ENCODE assay signal across 8 cellular contexts in genomic region chr1:20786310-20787099, GRCh38. TPM values are rescaled to one million over a fixed set of nuclear protein-coding genes. Genes with fewer than 3 reads are reported as not detected.
DNase-seq lines count a peak whose midpoint lies in the region; ATAC-seq, FAIRE-seq and TF ChIP-seq lines count a peak whose summit lies in the region.

No MANE protein-coding gene starts in this region.

- no peaks in the 10 kb centered on the region for H3K9me3 Mint-ChIP-seq in dendritic cell treated with granulocyte-macrophage colony-stimulating factor and Interleukin-4, amounts not matched to agents 40 ng/mL and 50 ng/mL, for 4 days

- peak; percentile 72 for ATAC-seq in GM19372 (IDR thresholded peaks at IDR 0.05; ENCODE audit: low read depth, unreplicated experiment)
- peak; percentile 73 for ATAC-seq in HG03521 (IDR thresholded peaks at IDR 0.05; ENCODE audit: unreplicated experiment)
- peak; percentile 80 for ATAC-seq in HepG2

- H3K27ac ChIP-seq in HepG2 (ENCODE audit: extremely low read length, insufficient read depth, low read length), result peak overlapping the region; percentile 99

- TF ChIP-seq EP300 in HepG2 (IDR thresholded peaks at IDR 0.05; ENCODE audit: low read depth in 2 of 2, low read length in 2 of 2), result no peak
- TF ChIP-seq EP300 in HepG2 (CRISPR knock-in tag; IDR thresholded peaks at IDR 0.05; ENCODE audit: borderline replicate concordance), result no peak

- TF ChIP-seq POLR2A in HepG2 (IDR thresholded peaks at IDR 0.05; ENCODE audit: insufficient read depth in 1 of 2, low read depth in 2 of 2, low read length in 2 of 2), result peak; percentile 67 to 86

- H3K9ac ChIP-seq in HepG2 (ENCODE audit: insufficient read depth, low read depth, low read length), result peak overlapping the region; percentile 91

- peak; percentile 64 for TF ChIP-seq RAD21 in HepG2 (CRISPR knock-in tag; IDR thresholded peaks at IDR 0.05)

- in situ Hi-C loops in HepG2 (cut with HindIII; ENCODE audit: extremely low pct_ligation_motif_present, low pct_unique_long_range_greater_than_20kb), result no loop called here

- no peak overlapping the region for H2AFZ ChIP-seq in HepG2 (ENCODE audit: low read length)

- peak overlapping the region; percentile 80 for H3K4me2 ChIP-seq in HepG2 (ENCODE audit: low read depth, low read length)

- BruUV-seq in HepG2 (replicated peaks; lab: Mats Ljungman, UMichigan), result no TSS peak

- H3K4me1 Mint-ChIP-seq in dendritic cell treated with granulocyte-macrophage colony-stimulating factor and Interleukin-4, amounts not matched to agents 40 ng/mL and 50 ng/mL, for 4 days (ENCODE audit: low read depth), result peaks cover 31% of the 10 kb centered on the region

- POLR2A ChIA-PET in HepG2 (lab: Yijun Ruan, JAX), result interaction anchor here (0.5 to 2.2 kb wide), 31 partner anchors 9 to 650 kb away, joined by 3 to 19 read pairs (median 4); partner anchors contain the start of genes CDA, DDOST, FAM43B and KIF17

- peaks cover 39% of the 10 kb centered on the region for H4K20me1 ChIP-seq in HepG2 (ENCODE audit: insufficient read depth, low read length)

- peaks cover 47% of the 10 kb centered on the region for H3K79me2 ChIP-seq in HepG2 (ENCODE audit: insufficient read depth, low read length)

- peak overlapping the region; percentile 96 for H3K27ac Mint-ChIP-seq in dendritic cell treated with granulocyte-macrophage colony-stimulating factor and Interleukin-4, amounts not matched to agents 40 ng/mL and 50 ng/mL, for 4 days

- H3K36me3 Mint-ChIP-seq in dendritic cell treated with granulocyte-macrophage colony-stimulating factor and Interleukin-4, amounts not matched to agents 40 ng/mL and 50 ng/mL, for 4 days (ENCODE audit: low read depth), result peaks cover 14% of the 10 kb centered on the region

- H3K4me3 ChIP-seq in HepG2 (replicated peaks in 1 of 3; ENCODE audit: insufficient read depth in 1 of 3, low read depth in 2 of 3, low read length in 3 of 3), result peak overlapping the region; percentile 88 to 99 (median 92)

- TF ChIP-seq CTCF in HepG2 (CRISPR knock-in tag; IDR thresholded peaks at IDR 0.05), result 0 out of 2 replicates have a peak, but pooled peaks have one; percentile 15

- H3K27me3 Mint-ChIP-seq in dendritic cell treated with granulocyte-macrophage colony-stimulating factor and Interleukin-4, amounts not matched to agents 40 ng/mL and 50 ng/mL, for 4 days, result no peaks in the 10 kb centered on the region

- CTCF ChIA-PET in HepG2 (lab: Yijun Ruan, JAX; ENCODE audit: low intra/inter-chr PET ratio, low total read pairs), result no interaction called here

- H3K27me3 ChIP-seq in HepG2 (ENCODE audit: control insufficient read depth in 1 of 2, insufficient read depth in 2 of 2, low read length in 2 of 2), result no peaks in the 10 kb centered on the region; a peak in 1 of 5 replicates

- DNase-seq in C1 segment of cervical spinal cord (lab: John Stamatoyannopoulos, UW) (peak; percentile 58 to 99 (median 92)), NCI-H69 (lab: John Stamatoyannopoulos, UW) (peak; percentile 96), HepG2 (ENCODE audit: low spot score) (peak; percentile 95)
- peak; percentile 90 to 93 for DNase-seq in activated CD4-positive, alpha-beta T cell treated with anti-CD3 and anti-CD28 coated beads, Interleukin-2, amount 50 U/mL, for 24 hours (ENCODE audit: low read depth in 1 of 2, low spot score in 1 of 2)
- peak; percentile 94 to 96 for DNase-seq in stimulated activated CD4-positive, alpha-beta T cell treated with anti-CD3 and anti-CD28 coated beads, Interleukin-2, amount 100 ng/mL, for 48 hours

- FAIRE-seq in HepG2 (lab: Jason Lieb, UNC), result no peak

- WGBS in HepG2 (ENCODE audit: low lambda C conversion rate), result 1% methylated on average over 14 of the region's 105 CpGs

- intact Hi-C loops in dendritic cell treated with granulocyte-macrophage colony-stimulating factor and Interleukin-4, amounts not matched to agents 40 ng/mL and 50 ng/mL, for 4 days (cut with micrococcal nuclease), result no loop called here
- intact Hi-C loops in HepG2 (cut with micrococcal nuclease; ENCODE audit: unreplicated experiment), result loop anchor here (10.0 kb wide), 1 partner anchor 108 kb away; no protein-coding TSS in a partner anchor

- H3K36me3 ChIP-seq in HepG2 (replicated peaks in 1 of 2; ENCODE audit: control insufficient read depth in 1 of 2, insufficient read depth in 2 of 2, low read length in 2 of 2), result peaks cover 0 to 3% of the 10 kb centered on the region in 2 experiments; a peak in 1 of 5 replicates

- no peaks in the 10 kb centered on the region for H3K9me3 ChIP-seq in HepG2 (ENCODE audit: low read length)

- H3K4me3 Mint-ChIP-seq in dendritic cell treated with granulocyte-macrophage colony-stimulating factor and Interleukin-4, amounts not matched to agents 40 ng/mL and 50 ng/mL, for 4 days, result peak overlapping the region; percentile 100

- H3K4me1 ChIP-seq in HepG2 (ENCODE audit: insufficient read depth, low read length), result peaks cover 41% of the 10 kb centered on the region

TF ChIP-seq in HepG2, 621 proteins besides CTCF, POLR2A, EP300 and RAD21 (continues in another document):
- TF ChIP-seq ZNF790 (CRISPR knock-in tag; IDR thresholded peaks at IDR 0.05; ENCODE audit: borderline replicate concordance) (peak; percentile 43; the same call in 1 of the 2 replicates), ZNF678 (CRISPR knock-in tag; IDR thresholded peaks at IDR 0.05) (no peak), NFE2L2 (IDR thresholded peaks at IDR 0.05; ENCODE audit: low read length) (no peak), MTF2 (CRISPR knock-in tag; IDR thresholded peaks at IDR 0.05; ENCODE audit: borderline replicate concordance) (no peak; the same call in 1 of the 2 replicates), HNRNPK (IDR thresholded peaks at IDR 0.05; ENCODE audit: low read depth, low read length, poor library complexity, severe bottlenecking) (peak; percentile 85), ZNF567 (CRISPR knock-in tag; IDR thresholded peaks at IDR 0.05; ENCODE audit: borderline replicate concordance) (0 out of 2 replicates have a peak, but pooled peaks have one; percentile 36)

RNA-seq across cellular contexts. Expression of gene HP1BP3, which starts 0.6 kb away (rescaled TPM):
- total RNA-seq in HepG2 (2016; rRNA removed; fragmentation: Illumina TruSeq; extraction: Trizol), result 137 and 163 TPM in 2 replicates
- total RNA-seq in HepG2 (2016; cell fraction: cytosol; rRNA removed; fragmentation: Illumina TruSeq; extraction: Trizol; ENCODE audit: low read depth), result 199 and 242 TPM in 2 replicates
- 127 and 136 TPM in 2 replicates for total RNA-seq in HepG2 (2016; cell fraction: insoluble cytoplasmic fraction; rRNA removed; fragmentation: Illumina TruSeq; extraction: Trizol)
- 121 and 142 TPM in 2 replicates for total RNA-seq in HepG2 (2016; cell fraction: membrane; rRNA removed; fragmentation: Illumina TruSeq; extraction: Trizol)
- 131 and 144 TPM in 2 replicates for total RNA-seq in HepG2 (2016; cell fraction: nucleus; rRNA removed; fragmentation: Illumina TruSeq; extraction: Trizol)
- polyA plus RNA-seq in HepG2 (2011; rRNA removed), result 88.7 and 98.5 TPM in 2 replicates
- 46.9 and 55.6 TPM in 2 replicates for polyA plus RNA-seq in HepG2 (2011; cell fraction: cytosol; rRNA removed)
- polyA plus RNA-seq in HepG2 (2011; cell fraction: nucleus; rRNA removed), result 118 and 119 TPM in 2 replicates
- polyA plus RNA-seq in HepG2 (2012), result 63.1 and 84.6 TPM in 2 replicates
- 6.5 and 7.7 TPM in 2 replicates for polyA plus RNA-seq in HepG2 (2016; cell fraction: cytosol; fragmentation: Illumina TruSeq; extraction: Trizol; ENCODE audit: low read depth)
- polyA plus RNA-seq in HepG2 (2016; cell fraction: insoluble cytoplasmic fraction; fragmentation: Illumina TruSeq; extraction: Trizol; ENCODE audit: low read depth), result 121 TPM in 2 replicates
- polyA plus RNA-seq in HepG2 (2016; cell fraction: membrane; fragmentation: Illumina TruSeq; extraction: Trizol; ENCODE audit: low read depth), result 20.7 and 20.9 TPM in 2 replicates
- polyA plus RNA-seq in HepG2 (2016; cell fraction: nucleus; fragmentation: Illumina TruSeq; extraction: Trizol; ENCODE audit: insufficient read depth, low read depth), result 198 and 208 TPM in 2 replicates
- 48.7 and 70.5 TPM in 2 replicates for polyA minus RNA-seq in HepG2 (2011; rRNA and poly(A)+ RNA removed; ENCODE audit: low replicate concordance)
- 74.2 and 80.9 TPM in 2 replicates for polyA minus RNA-seq in HepG2 (2011; cell fraction: cytosol; rRNA and poly(A)+ RNA removed)
- 129 and 144 TPM in 2 replicates for polyA minus RNA-seq in HepG2 (2011; cell fraction: nucleus; rRNA and poly(A)+ RNA removed)

RNA-seq across cellular contexts. Expression of gene SH2D5, which starts 54.0 kb away (rescaled TPM):
- 1.7 and 3.4 TPM in 2 replicates for total RNA-seq in HepG2 (2016; rRNA removed; fragmentation: Illumina TruSeq; extraction: Trizol)
- total RNA-seq in HepG2 (2016; cell fraction: cytosol; rRNA removed; fragmentation: Illumina TruSeq; extraction: Trizol; ENCODE audit: low read depth), result 0.20 and 0.26 TPM in 2 replicates
- 1.6 and 2.0 TPM in 2 replicates for total RNA-seq in HepG2 (2016; cell fraction: insoluble cytoplasmic fraction; rRNA removed; fragmentation: Illumina TruSeq; extraction: Trizol)
- 1.4 and 1.8 TPM in 2 replicates for total RNA-seq in HepG2 (2016; cell fraction: membrane; rRNA removed; fragmentation: Illumina TruSeq; extraction: Trizol)
- total RNA-seq in HepG2 (2016; cell fraction: nucleus; rRNA removed; fragmentation: Illumina TruSeq; extraction: Trizol), result 1.8 and 2.2 TPM in 2 replicates
- polyA plus RNA-seq in HepG2 (2011; rRNA removed), result 1.2 and 1.4 TPM in 2 replicates
- 0.87 and 0.92 TPM in 2 replicates for polyA plus RNA-seq in HepG2 (2011; cell fraction: cytosol; rRNA removed)
- 7.0 and 10.0 TPM in 2 replicates for polyA plus RNA-seq in HepG2 (2011; cell fraction: nucleus; rRNA removed)
- 0.94 and 1.8 TPM in 2 replicates for polyA plus RNA-seq in HepG2 (2012)
- 0.29 and 0.55 TPM in 2 replicates for polyA plus RNA-seq in HepG2 (2016; cell fraction: cytosol; fragmentation: Illumina TruSeq; extraction: Trizol; ENCODE audit: low read depth)
- polyA plus RNA-seq in HepG2 (2016; cell fraction: insoluble cytoplasmic fraction; fragmentation: Illumina TruSeq; extraction: Trizol; ENCODE audit: low read depth), result 0.69 and 1.5 TPM in 2 replicates
- 0.64 and 0.86 TPM in 2 replicates for polyA plus RNA-seq in HepG2 (2016; cell fraction: membrane; fragmentation: Illumina TruSeq; extraction: Trizol; ENCODE audit: low read depth)
- polyA plus RNA-seq in HepG2 (2016; cell fraction: nucleus; fragmentation: Illumina TruSeq; extraction: Trizol; ENCODE audit: insufficient read depth, low read depth), result 4.8 and 5.7 TPM in 2 replicates
- 0.05 and 0.76 TPM in 2 replicates for polyA minus RNA-seq in HepG2 (2011; rRNA and poly(A)+ RNA removed; ENCODE audit: low replicate concordance)
- polyA minus RNA-seq in HepG2 (2011; cell fraction: cytosol; rRNA and poly(A)+ RNA removed), result 0.40 and 1.4 TPM in 2 replicates
- 0.77 and 0.87 TPM in 2 replicates for polyA minus RNA-seq in HepG2 (2011; cell fraction: nucleus; rRNA and poly(A)+ RNA removed)

Comparison
In these comparisons a context has a peak if more than half of its experiments do, and no peak if none do; other contexts are left out.
1. Peak in every context shown above with its lines: DNase-seq, ATAC-seq, H3K4me3 ChIP-seq and H3K27ac ChIP-seq.